In the genomic region with DNA sequence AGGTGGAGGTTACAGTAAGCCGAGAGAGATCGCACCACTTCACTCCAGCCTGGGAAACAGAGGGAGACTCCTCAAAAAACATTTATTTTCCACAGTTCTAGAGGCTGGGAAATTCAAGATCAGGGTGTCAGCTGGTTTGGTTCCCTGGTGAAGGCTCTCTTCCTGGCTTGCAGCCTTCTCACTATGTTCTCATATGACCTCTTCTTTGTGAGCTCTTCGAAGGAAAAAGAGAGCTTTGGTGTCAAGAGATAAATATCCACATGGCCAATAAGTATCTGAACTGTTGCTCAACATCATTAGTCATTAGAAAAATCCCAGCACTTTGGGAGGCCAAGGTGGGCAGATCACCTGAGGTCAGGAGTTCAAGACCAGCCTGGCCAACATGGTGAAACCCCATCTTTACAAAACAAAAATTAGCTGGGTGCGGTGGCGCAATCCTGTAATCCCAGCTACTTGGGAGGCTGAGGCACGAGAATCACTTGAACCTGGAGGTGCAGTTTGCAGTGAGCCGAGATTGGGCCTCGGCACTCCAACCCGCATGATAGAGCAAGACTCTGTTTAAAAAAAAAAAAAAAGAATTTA, we compare ENCODE assay signal across 1 cellular context.
TF ChIP-seq lines count a peak whose summit lies in the region.

No MANE protein-coding gene starts in this region.

TF ChIP-seq in IMR-90, 13 proteins besides CTCF, POLR2A, EP300 and RAD21:
- TF ChIP-seq CEBPB (IDR thresholded peaks at IDR 0.05; ENCODE audit: low read depth, low read length), result 0 out of 2 replicates have a peak, but pooled peaks have one; percentile 29
- no peak for TF ChIP-seq SMC3 (IDR thresholded peaks at IDR 0.05; ENCODE audit: low read depth, low read length)
